12 cellular contexts compared by ENCODE assay signal in the genomic region with DNA sequence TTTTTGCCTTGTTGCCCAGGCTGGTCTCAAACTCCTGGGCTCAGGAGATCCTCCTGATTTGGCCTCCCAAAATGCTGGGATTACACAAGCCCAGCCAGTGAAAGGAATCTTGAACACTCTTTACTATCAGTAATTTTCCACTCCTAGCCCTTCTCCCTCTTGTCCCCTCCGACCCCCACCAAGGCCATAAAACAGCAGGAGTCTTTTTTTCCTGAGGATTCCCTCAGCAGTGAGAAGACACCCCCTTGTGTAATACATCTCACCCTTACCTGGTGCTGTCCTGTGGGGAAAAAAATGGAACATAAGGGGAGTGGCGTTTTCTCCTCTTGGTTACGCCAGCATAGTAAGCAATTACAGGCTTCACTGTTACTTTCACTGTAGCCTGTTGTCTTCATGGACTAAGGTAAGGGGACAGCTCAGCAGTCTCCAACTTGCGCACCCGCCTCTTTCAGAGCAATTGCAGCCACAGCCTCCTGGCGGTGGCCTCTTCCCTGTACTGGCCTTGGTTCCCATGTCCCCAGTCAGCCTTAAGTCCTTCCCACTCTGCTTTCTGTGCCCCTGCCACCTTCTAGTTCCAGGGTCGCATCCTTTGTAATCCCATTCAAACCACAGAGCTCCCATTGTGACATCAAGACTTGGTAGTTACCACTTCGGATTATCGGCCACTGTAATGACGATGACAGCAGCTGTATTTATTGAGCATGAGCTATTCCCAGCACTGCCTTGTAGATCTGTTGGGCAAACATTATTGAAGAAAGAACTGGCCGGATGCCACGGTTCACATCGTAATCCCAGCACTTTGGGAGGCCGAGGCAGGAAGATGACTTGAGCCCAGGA. TPM values are rescaled to one million over a fixed set of nuclear protein-coding genes. Genes with fewer than 3 reads are reported as not detected.
DNase-seq lines count a peak whose midpoint lies in the region; ATAC-seq and TF ChIP-seq lines count a peak whose summit lies in the region.
"Had no signal": no experiment of that assay in that cellular context is flagged by ENCODE, and none has a peak within 500 bp of the region (broad histone marks: within the 10 kb centered on the region; RNA-seq: fewer than 3 reads in every experiment).

No MANE protein-coding gene starts in this region.

- no peaks in the 10 kb centered on the region for H3K36me3 Mint-ChIP-seq in activated T-cell treated with anti-CD3 and anti-CD28 coated beads, Interleukin-2, amount 50 U/mL, for 72 hours (ENCODE audit: insufficient read depth in 2 of 2)
- peaks cover under 1% of the 10 kb centered on the region for H3K36me3 Mint-ChIP-seq in T-cell
- peaks cover 9% of the 10 kb centered on the region for H3K36me3 Mint-ChIP-seq in activated naive CD4-positive, alpha-beta T cell treated with anti-CD3 and anti-CD28 coated beads, Interleukin-2, amount 10 ng/mL, durations not matched to agents 7 days and 5 days

- H3K27me3 Mint-ChIP-seq in activated T-cell treated with anti-CD3 and anti-CD28 coated beads, Interleukin-2, amount 50 U/mL, for 72 hours (ENCODE audit: low read depth): no peaks in the 10 kb centered on the region
- peaks cover 1 to 4% of the 10 kb centered on the region in 2 donors for H3K27me3 Mint-ChIP-seq in T-cell
- H3K27me3 Mint-ChIP-seq in activated naive CD4-positive, alpha-beta T cell treated with anti-CD3 and anti-CD28 coated beads, Interleukin-2, amount 10 ng/mL, durations not matched to agents 7 days and 5 days: peaks cover 32% of the 10 kb centered on the region

- no peak overlapping the region for H3K27ac Mint-ChIP-seq in activated T-cell treated with anti-CD3 and anti-CD28 coated beads, Interleukin-2, amount 50 U/mL, for 72 hours
- H3K27ac Mint-ChIP-seq in T-cell: no peak overlapping the region
- no peak overlapping the region for H3K27ac Mint-ChIP-seq in activated naive CD4-positive, alpha-beta T cell treated with anti-CD3 and anti-CD28 coated beads, Interleukin-2, amount 10 ng/mL, durations not matched to agents 7 days and 5 days

- DNase-seq in DMS153 treated with DMSO at 0.1 percent for 48 hours (lab: John Stamatoyannopoulos, UW; ENCODE audit: unreplicated experiment) (peak; percentile 34), NCI-H510A (lab: John Stamatoyannopoulos, UW) (peak; percentile 43), esophagus squamous epithelium (lab: John Stamatoyannopoulos, UW) (no peak), sigmoid colon (no peak), cerebellar nuclear complex (lab: John Stamatoyannopoulos, UW) (no peak), T-cell (no peak)
- no peak for DNase-seq in activated T-cell treated with anti-CD3 and anti-CD28 coated beads, Interleukin-2, amount 50 U/mL, for 72 hours
- no peak for DNase-seq in activated naive CD4-positive, alpha-beta T cell treated with anti-CD3 and anti-CD28 coated beads, Interleukin-2, amount 10 ng/mL, durations not matched to agents 7 days and 5 days
- DNase-seq: BE2C, erythroblast, NCI-H187 had no signal

- peak overlapping the region in 3 of 4 donors; percentile 66 to 93 (median 89) for H3K27ac ChIP-seq in esophagus squamous epithelium
- H3K27ac ChIP-seq in sigmoid colon: peak overlapping the region; percentile 73 to 80 (median 76)
- H3K27ac ChIP-seq: RWPE1 had no signal

- ATAC-seq in activated T-cell treated with anti-CD3 and anti-CD28 coated beads, Interleukin-2, amount 50 U/mL, for 72 hours (replicated peaks in 1 of 2): no peak
- no peak for ATAC-seq in T-cell (replicated peaks in 1 of 4)

- H3K9me3 Mint-ChIP-seq in activated T-cell treated with anti-CD3 and anti-CD28 coated beads, Interleukin-2, amount 50 U/mL, for 72 hours: no peaks in the 10 kb centered on the region
- no peaks in the 10 kb centered on the region for H3K9me3 Mint-ChIP-seq in T-cell
- no peaks in the 10 kb centered on the region for H3K9me3 Mint-ChIP-seq in activated naive CD4-positive, alpha-beta T cell treated with anti-CD3 and anti-CD28 coated beads, Interleukin-2, amount 10 ng/mL, durations not matched to agents 7 days and 5 days

- H3K4me1 Mint-ChIP-seq in activated T-cell treated with anti-CD3 and anti-CD28 coated beads, Interleukin-2, amount 50 U/mL, for 72 hours (ENCODE audit: low read depth): peaks cover 16% of the 10 kb centered on the region
- peaks cover 14 to 15% (median 15%) of the 10 kb centered on the region in 3 donors for H3K4me1 Mint-ChIP-seq in T-cell
- H3K4me1 Mint-ChIP-seq in activated naive CD4-positive, alpha-beta T cell treated with anti-CD3 and anti-CD28 coated beads, Interleukin-2, amount 10 ng/mL, durations not matched to agents 7 days and 5 days: peaks cover 15% of the 10 kb centered on the region

- H3K9me3 ChIP-seq in esophagus squamous epithelium: no peaks in the 10 kb centered on the region
- no peaks in the 10 kb centered on the region for H3K9me3 ChIP-seq in sigmoid colon
- H3K9me3 ChIP-seq: BE2C had no signal

- H3K4me3 Mint-ChIP-seq in activated T-cell treated with anti-CD3 and anti-CD28 coated beads, Interleukin-2, amount 50 U/mL, for 72 hours: no peak overlapping the region
- no peak overlapping the region for H3K4me3 Mint-ChIP-seq in T-cell
- no peak overlapping the region for H3K4me3 Mint-ChIP-seq in activated naive CD4-positive, alpha-beta T cell treated with anti-CD3 and anti-CD28 coated beads, Interleukin-2, amount 10 ng/mL, durations not matched to agents 7 days and 5 days

- POLR2A ChIA-PET in T-cell (lab: Charles Lee): interaction anchor here in 1 of 2 donors (0.6 kb wide), 1 partner anchor 64 kb away, joined by 5 read pairs; no protein-coding TSS in a partner anchor

- H3K27me3 ChIP-seq in esophagus squamous epithelium (no peaks in the 10 kb centered on the region), sigmoid colon (no peaks in the 10 kb centered on the region)
- H3K27me3 ChIP-seq: BE2C had no signal

- CTCF ChIA-PET in T-cell (lab: Charles Lee): no interaction called here
- CTCF ChIA-PET in activated naive CD4-positive, alpha-beta T cell treated with anti-CD3 and anti-CD28 coated beads, Interleukin-2, amount 10 ng/mL, durations not matched to agents 7 days and 5 days (lab: Charles Lee): interaction anchor here (1.1 to 1.3 kb wide), 2 partner anchors 41 to 61 kb away, joined by 3 read pairs; no protein-coding TSS in a partner anchor

- 82 to 83% methylated on average over 12 to 14 of the region's 14 CpGs for WGBS in esophagus squamous epithelium, 2 donors
- WGBS in sigmoid colon, 2 donors: 21 to 66% methylated on average over 14 of the region's 14 CpGs

- peaks cover 0 to 16% (median 5%) of the 10 kb centered on the region in 3 donors for H3K36me3 ChIP-seq in esophagus squamous epithelium
- peaks cover 0 to 8% (median 0%) of the 10 kb centered on the region in 4 donors for H3K36me3 ChIP-seq in sigmoid colon

- H3K4me3 ChIP-seq in esophagus squamous epithelium: no peak overlapping the region
- H3K4me3 ChIP-seq in sigmoid colon: no peak overlapping the region

- TF ChIP-seq CTCF in esophagus squamous epithelium (IDR thresholded peaks at IDR 0.05) (no peak), sigmoid colon (IDR thresholded peaks at IDR 0.05) (no peak)

- intact Hi-C loops in esophagus squamous epithelium (cut with DNase I): no loop called here
- intact Hi-C loops in sigmoid colon (cut with DNase I): no loop called here

- no peak for TF ChIP-seq EP300 in sigmoid colon (IDR thresholded peaks at IDR 0.05)

- TF ChIP-seq POLR2A in esophagus squamous epithelium (IDR thresholded peaks at IDR 0.05): no peak
- no peak for TF ChIP-seq POLR2A in sigmoid colon (IDR thresholded peaks at IDR 0.05)

- H3K4me1 ChIP-seq in esophagus squamous epithelium (peaks cover 14 to 79% (median 23%) of the 10 kb centered on the region in 3 donors), sigmoid colon (peaks cover 0 to 32% (median 17%) of the 10 kb centered on the region in 4 donors)

RNA-seq across cellular contexts. Expression of a gene that starts 10.0 kb away (rescaled TPM):
- total RNA-seq in esophagus squamous epithelium (1 to 10 TPM; 6.3 to 8.8 (median 7.8) TPM), sigmoid colon (10 to 100 TPM in 1 of 4 donors, 1 to 10 TPM in 3; 5.5 to 10.7 (median 6.3) TPM), T-cell (10 to 100 TPM; 11.6 to 14.9 (median 13.8) TPM)
- polyA plus RNA-seq in sigmoid colon: 10 to 100 TPM in 1 of 3 donors, 1 to 10 TPM in 2; 8.4 to 11.0 (median 8.6) TPM
- total RNA-seq in activated T-cell treated with anti-CD3 and anti-CD28 coated beads, Interleukin-2, amount 50 U/mL, for 72 hours: 10 to 100 TPM; 11.9 to 17.9 TPM

RNA-seq across cellular contexts. Expression of a gene that starts 10.9 kb away (rescaled TPM):
- total RNA-seq in esophagus squamous epithelium (10 to 100 TPM; 15.8 to 37.9 (median 24.1) TPM), sigmoid colon (10 to 100 TPM; 10.2 to 77.2 (median 12.9) TPM), T-cell (10 to 100 TPM; 11.8 to 21.0 (median 17.3) TPM)
- polyA plus RNA-seq in sigmoid colon: 10 to 100 TPM; 16.6 to 19.4 (median 16.8) TPM
- total RNA-seq in activated T-cell treated with anti-CD3 and anti-CD28 coated beads, Interleukin-2, amount 50 U/mL, for 72 hours: 10 to 100 TPM in 1 of 2 donors, 1 to 10 TPM in 1; 9.7 to 11.2 TPM

Comparison
In these comparisons a context has a peak if more than half of its experiments do, and no peak if none do; other contexts are left out.
1. DNase-seq: peak in DMS153 treated with DMSO at 0.1 percent for 48 hours (single experiment) and NCI-H510A (single experiment); none in esophagus squamous epithelium (single experiment), sigmoid colon (single experiment), activated T-cell treated with anti-CD3 and anti-CD28 coated beads, Interleukin-2, amount 50 U/mL, for 72 hours (0 of 2), cerebellar nuclear complex (0 of 2), T-cell (0 of 34) and activated naive CD4-positive, alpha-beta T cell treated with anti-CD3 and anti-CD28 coated beads, Interleukin-2, amount 10 ng/mL, durations not matched to agents 7 days and 5 days (single experiment).